1 cellular context compared by ENCODE assay signal in the genomic region with DNA sequence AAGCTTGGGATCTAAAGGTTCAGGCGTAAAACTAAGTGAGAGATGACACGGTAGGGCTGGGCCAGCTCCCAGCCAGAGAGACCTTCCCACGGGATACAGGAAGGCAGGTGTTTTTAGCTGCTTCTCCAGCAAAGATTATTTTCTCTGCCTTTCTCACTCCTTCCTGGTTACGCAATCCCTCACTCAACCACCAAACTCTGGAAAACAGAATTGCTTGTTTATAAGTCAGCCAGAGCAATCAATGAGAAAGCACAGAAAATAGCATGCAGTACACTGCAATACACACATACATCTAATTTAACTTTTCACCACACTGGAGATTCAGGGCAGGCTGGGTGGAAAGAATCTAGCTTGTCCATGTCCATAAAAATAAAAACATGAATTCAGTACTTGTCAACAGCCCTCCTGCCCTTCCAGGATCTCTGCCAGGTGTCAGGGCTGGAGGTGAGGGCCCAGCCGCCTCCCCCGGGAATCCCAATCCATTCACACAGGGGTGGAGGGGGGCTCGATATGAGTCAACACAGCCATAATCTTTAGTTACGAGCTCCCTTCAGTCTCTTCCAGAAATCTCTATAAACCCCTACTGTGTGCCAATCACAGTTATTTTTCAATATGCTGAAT.
TF ChIP-seq lines count a peak whose summit lies in the region.

No MANE protein-coding gene starts in this region.

TF ChIP-seq in HepG2, 621 proteins besides CTCF, POLR2A, EP300 and RAD21 (continued from another document):
- TF ChIP-seq, protein P1, sequence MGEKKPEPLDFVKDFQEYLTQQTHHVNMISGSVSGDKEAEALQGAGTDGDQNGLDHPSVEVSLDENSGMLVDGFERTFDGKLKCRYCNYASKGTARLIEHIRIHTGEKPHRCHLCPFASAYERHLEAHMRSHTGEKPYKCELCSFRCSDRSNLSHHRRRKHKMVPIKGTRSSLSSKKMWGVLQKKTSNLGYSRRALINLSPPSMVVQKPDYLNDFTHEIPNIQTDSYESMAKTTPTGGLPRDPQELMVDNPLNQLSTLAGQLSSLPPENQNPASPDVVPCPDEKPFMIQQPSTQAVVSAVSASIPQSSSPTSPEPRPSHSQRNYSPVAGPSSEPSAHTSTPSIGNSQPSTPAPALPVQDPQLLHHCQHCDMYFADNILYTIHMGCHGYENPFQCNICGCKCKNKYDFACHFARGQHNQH (CRISPR knock-in tag; IDR thresholded peaks at IDR 0.05): peak; percentile 69
- TF ChIP-seq FLYWCH1 (CRISPR knock-in tag; IDR thresholded peaks at IDR 0.05) (no peak), ZNF44 (CRISPR knock-in tag; IDR thresholded peaks at IDR 0.05) (0 out of 2 replicates have a peak, but pooled peaks have one; percentile 17), ZNF549 (CRISPR knock-in tag; IDR thresholded peaks at IDR 0.05) (no peak), ZNF614 (CRISPR knock-in tag; IDR thresholded peaks at IDR 0.05; ENCODE audit: borderline replicate concordance) (0 out of 2 replicates have a peak, but pooled peaks have one; percentile 82), ELF3 (CRISPR knock-in tag; IDR thresholded peaks at IDR 0.05) (peak; percentile 98), THAP11 (CRISPR knock-in tag; IDR thresholded peaks at IDR 0.05) (peak; percentile 49; the same call in 1 of the 2 replicates), CEBPB (IDR thresholded peaks at IDR 0.05; ENCODE audit: borderline replicate concordance, low read depth, low read length) (peak; percentile 99), ZNF672 (CRISPR knock-in tag; IDR thresholded peaks at IDR 0.05) (no peak), SNAPC2 (CRISPR knock-in tag; IDR thresholded peaks at IDR 0.05) (0 out of 2 replicates have a peak, but pooled peaks have one; percentile 4), ZFP90 (CRISPR knock-in tag; IDR thresholded peaks at IDR 0.05; ENCODE audit: borderline replicate concordance) (peak; percentile 48; the same call in 1 of the 2 replicates), ZNF501 (CRISPR knock-in tag; IDR thresholded peaks at IDR 0.05) (peak; percentile 43; the same call in 1 of the 2 replicates), ETV5 (CRISPR knock-in tag; IDR thresholded peaks at IDR 0.05; ENCODE audit: borderline replicate concordance) (peak; percentile 78; the same call in 1 of the 2 replicates), SAP130 (CRISPR knock-in tag; IDR thresholded peaks at IDR 0.05; ENCODE audit: low read depth) (peak; percentile 78), SP1 (IDR thresholded peaks at IDR 0.05) (no peak), SP1 (CRISPR knock-in tag; IDR thresholded peaks at IDR 0.05) (no peak), PITX1 (CRISPR knock-in tag; IDR thresholded peaks at IDR 0.05) (0 out of 2 replicates have a peak, but pooled peaks have one; percentile 23), KLF11 (CRISPR knock-in tag; IDR thresholded peaks at IDR 0.05) (no peak), SP4 (CRISPR knock-in tag; IDR thresholded peaks at IDR 0.05) (0 out of 2 replicates have a peak, but pooled peaks have one; percentile 41), ZNF556 (CRISPR knock-in tag; IDR thresholded peaks at IDR 0.05; ENCODE audit: borderline replicate concordance) (no peak), NR2F6 (IDR thresholded peaks at IDR 0.05) (no peak), NR2F6 (CRISPR knock-in tag; IDR thresholded peaks at IDR 0.05) (peak; percentile 30; the same call in 1 of the 2 replicates), RARA (CRISPR knock-in tag; IDR thresholded peaks at IDR 0.05) (peak; percentile 48; the same call in 1 of the 2 replicates), TEAD3 (CRISPR knock-in tag; optimal IDR thresholded peaks at IDR 0.05; ENCODE audit: borderline replicate concordance) (peak; percentile 26), ZNF547 (CRISPR knock-in tag; IDR thresholded peaks at IDR 0.05) (0 out of 2 replicates have a peak, but pooled peaks have one; percentile 46), FOXP1 (IDR thresholded peaks at IDR 0.05) (no peak), FOXP1 (CRISPR knock-in tag; IDR thresholded peaks at IDR 0.05) (peak; percentile 88), HDAC1 (CRISPR knock-in tag; IDR thresholded peaks at IDR 0.05) (0 out of 2 replicates have a peak, but pooled peaks have one; percentile 30), ZNF792 (CRISPR knock-in tag; IDR thresholded peaks at IDR 0.05) (0 out of 2 replicates have a peak, but pooled peaks have one; percentile 30), SOX5 (CRISPR knock-in tag; IDR thresholded peaks at IDR 0.05; ENCODE audit: borderline replicate concordance) (peak; percentile 65; the same call in 1 of the 2 replicates), ZNF317 (CRISPR knock-in tag; IDR thresholded peaks at IDR 0.05) (no peak), FOSL2 (CRISPR knock-in tag; IDR thresholded peaks at IDR 0.05) (peak; percentile 52; the same call in 1 of the 2 replicates), ZNF878 (CRISPR knock-in tag; IDR thresholded peaks at IDR 0.05) (peak; percentile 70; the same call in 1 of the 2 replicates)
- TF ChIP-seq, protein P2, sequence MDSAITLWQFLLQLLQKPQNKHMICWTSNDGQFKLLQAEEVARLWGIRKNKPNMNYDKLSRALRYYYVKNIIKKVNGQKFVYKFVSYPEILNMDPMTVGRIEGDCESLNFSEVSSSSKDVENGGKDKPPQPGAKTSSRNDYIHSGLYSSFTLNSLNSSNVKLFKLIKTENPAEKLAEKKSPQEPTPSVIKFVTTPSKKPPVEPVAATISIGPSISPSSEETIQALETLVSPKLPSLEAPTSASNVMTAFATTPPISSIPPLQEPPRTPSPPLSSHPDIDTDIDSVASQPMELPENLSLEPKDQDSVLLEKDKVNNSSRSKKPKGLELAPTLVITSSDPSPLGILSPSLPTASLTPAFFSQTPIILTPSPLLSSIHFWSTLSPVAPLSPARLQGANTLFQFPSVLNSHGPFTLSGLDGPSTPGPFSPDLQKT (CRISPR knock-in tag; IDR thresholded peaks at IDR 0.05; ENCODE audit: borderline replicate concordance): no peak
- TF ChIP-seq, protein P3, sequence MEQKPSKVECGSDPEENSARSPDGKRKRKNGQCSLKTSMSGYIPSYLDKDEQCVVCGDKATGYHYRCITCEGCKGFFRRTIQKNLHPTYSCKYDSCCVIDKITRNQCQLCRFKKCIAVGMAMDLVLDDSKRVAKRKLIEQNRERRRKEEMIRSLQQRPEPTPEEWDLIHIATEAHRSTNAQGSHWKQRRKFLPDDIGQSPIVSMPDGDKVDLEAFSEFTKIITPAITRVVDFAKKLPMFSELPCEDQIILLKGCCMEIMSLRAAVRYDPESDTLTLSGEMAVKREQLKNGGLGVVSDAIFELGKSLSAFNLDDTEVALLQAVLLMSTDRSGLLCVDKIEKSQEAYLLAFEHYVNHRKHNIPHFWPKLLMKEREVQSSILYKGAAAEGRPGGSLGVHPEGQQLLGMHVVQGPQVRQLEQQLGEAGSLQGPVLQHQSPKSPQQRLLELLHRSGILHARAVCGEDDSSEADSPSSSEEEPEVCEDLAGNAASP (CRISPR knock-in tag; IDR thresholded peaks at IDR 0.05; ENCODE audit: borderline replicate concordance): peak; percentile 46; the same call in 1 of the 2 replicates
- TF ChIP-seq, protein P4, sequence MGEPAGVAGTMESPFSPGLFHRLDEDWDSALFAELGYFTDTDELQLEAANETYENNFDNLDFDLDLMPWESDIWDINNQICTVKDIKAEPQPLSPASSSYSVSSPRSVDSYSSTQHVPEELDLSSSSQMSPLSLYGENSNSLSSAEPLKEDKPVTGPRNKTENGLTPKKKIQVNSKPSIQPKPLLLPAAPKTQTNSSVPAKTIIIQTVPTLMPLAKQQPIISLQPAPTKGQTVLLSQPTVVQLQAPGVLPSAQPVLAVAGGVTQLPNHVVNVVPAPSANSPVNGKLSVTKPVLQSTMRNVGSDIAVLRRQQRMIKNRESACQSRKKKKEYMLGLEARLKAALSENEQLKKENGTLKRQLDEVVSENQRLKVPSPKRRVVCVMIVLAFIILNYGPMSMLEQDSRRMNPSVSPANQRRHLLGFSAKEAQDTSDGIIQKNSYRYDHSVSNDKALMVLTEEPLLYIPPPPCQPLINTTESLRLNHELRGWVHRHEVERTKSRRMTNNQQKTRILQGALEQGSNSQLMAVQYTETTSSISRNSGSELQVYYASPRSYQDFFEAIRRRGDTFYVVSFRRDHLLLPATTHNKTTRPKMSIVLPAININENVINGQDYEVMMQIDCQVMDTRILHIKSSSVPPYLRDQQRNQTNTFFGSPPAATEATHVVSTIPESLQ (CRISPR knock-in tag; conservative IDR thresholded peaks at IDR 0.05): no peak
- TF ChIP-seq, protein P5, sequence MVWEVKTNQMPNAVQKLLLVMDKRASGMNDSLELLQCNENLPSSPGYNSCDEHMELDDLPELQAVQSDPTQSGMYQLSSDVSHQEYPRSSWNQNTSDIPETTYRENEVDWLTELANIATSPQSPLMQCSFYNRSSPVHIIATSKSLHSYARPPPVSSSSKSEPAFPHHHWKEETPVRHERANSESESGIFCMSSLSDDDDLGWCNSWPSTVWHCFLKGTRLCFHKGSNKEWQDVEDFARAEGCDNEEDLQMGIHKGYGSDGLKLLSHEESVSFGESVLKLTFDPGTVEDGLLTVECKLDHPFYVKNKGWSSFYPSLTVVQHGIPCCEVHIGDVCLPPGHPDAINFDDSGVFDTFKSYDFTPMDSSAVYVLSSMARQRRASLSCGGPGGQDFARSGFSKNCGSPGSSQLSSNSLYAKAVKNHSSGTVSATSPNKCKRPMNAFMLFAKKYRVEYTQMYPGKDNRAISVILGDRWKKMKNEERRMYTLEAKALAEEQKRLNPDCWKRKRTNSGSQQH (CRISPR knock-in tag; IDR thresholded peaks at IDR 0.05; ENCODE audit: low read depth): 0 out of 2 replicates have a peak, but pooled peaks have one; percentile 34
- TF ChIP-seq, protein P6, sequence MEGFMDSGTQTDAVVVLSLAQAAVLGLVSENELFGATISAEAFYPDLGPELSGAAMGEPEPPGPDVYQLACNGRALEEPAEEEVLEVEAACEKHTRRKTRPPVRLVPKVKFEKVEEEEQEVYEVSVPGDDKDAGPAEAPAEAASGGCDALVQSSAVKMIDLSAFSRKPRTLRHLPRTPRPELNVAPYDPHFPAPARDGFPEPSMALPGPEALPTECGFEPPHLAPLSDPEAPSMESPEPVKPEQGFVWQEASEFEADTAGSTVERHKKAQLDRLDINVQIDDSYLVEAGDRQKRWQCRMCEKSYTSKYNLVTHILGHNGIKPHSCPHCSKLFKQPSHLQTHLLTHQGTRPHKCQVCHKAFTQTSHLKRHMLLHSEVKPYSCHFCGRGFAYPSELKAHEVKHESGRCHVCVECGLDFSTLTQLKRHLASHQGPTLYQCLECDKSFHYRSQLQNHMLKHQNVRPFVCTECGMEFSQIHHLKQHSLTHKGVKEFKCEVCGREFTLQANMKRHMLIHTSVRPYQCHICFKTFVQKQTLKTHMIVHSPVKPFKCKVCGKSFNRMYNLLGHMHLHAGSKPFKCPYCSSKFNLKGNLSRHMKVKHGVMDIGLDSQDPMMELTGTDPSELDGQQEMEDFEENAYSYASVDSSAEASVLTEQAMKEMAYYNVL (CRISPR knock-in tag; IDR thresholded peaks at IDR 0.05; ENCODE audit: borderline replicate concordance): peak; percentile 95
